Comparison of ENCODE assay signal across 8 cellular contexts in the genomic region with DNA sequence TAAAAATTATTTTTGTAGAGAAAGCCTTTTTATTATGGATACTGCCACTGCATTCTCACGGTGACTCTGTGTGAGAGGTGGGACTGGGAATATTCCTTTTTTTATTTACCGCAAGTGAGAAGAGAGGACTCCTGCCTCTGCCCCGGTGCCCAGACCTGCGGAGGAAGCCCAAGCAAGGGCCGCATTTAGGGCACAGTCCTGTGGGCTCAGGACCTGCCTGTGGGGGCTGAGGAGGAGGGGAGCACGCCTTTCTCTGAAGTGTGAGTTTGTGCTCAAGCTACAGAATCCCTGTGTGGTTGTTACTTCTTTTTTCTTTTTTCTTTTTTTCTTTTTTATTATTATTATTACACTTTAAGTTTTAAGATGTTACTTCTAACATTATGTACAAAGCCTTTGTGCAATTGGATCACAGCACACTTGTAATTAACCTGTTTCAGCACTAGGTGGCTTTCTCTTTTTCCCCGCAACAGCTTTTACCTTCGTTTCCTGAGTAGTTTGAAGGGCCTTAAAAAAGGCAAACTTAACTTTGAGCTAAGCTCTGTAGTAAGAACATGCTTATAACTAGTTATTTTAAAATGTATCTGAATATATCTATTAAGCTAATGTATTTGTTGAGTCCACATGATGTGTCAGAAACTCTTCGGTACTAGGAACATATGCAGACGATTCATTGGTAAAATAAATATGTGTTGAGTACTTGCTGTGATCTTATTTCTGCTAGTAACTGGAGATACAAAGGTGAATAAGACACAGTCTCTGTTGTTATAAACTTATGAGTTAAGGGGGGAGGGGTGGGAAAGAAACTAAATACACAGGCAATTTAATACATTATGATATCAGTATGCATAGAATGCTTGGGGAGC. TPM values are rescaled to one million over a fixed set of nuclear protein-coding genes. Genes with fewer than 3 reads are reported as not detected.
DNase-seq lines count a peak whose midpoint lies in the region; ATAC-seq and TF ChIP-seq lines count a peak whose summit lies in the region.

No MANE protein-coding gene starts in this region.

- peaks cover 8% of the 10 kb centered on the region for H3K27me3 Mint-ChIP-seq in activated CD4-positive, alpha-beta T cell treated with anti-CD3 and anti-CD28 coated beads for 36 hours

- H3K4me3 ChIP-seq in SK-N-SH (ENCODE audit: low read depth in 2 of 2, low read length in 1 of 2): no peak overlapping the region
- H3K4me3 ChIP-seq in fibroblast of villous mesenchyme (ENCODE audit: low read depth, low read length): no peak overlapping the region
- no peak overlapping the region for H3K4me3 ChIP-seq in spleen

- no peak for DNase-seq in activated CD4-positive, alpha-beta T cell treated with anti-CD3 and anti-CD28 coated beads for 36 hours
- DNase-seq in activated CD4-positive, alpha-beta T cell treated with anti-CD3 and anti-CD28 coated beads for 48 hours: no peak
- DNase-seq in SK-N-SH (peak; percentile 46), fibroblast of villous mesenchyme (ENCODE audit: low read depth) (peak; percentile 64), spleen (no peak), OCI-M2 (lab: John Stamatoyannopoulos, UW; ENCODE audit: unreplicated experiment) (no peak)

- H3K4me1 ChIP-seq in SK-N-SH (ENCODE audit: control insufficient read depth in 1 of 2, insufficient read depth in 2 of 2, low read depth in 1 of 2, low read length in 1 of 2): peaks cover 16 to 62% of the 10 kb centered on the region in 2 experiments
- peaks cover 0 to 61% (median 18%) of the 10 kb centered on the region in 6 donors for H3K4me1 ChIP-seq in spleen

- no peaks in the 10 kb centered on the region for H3K27me3 ChIP-seq in SK-N-SH (ENCODE audit: insufficient read depth)
- no peaks in the 10 kb centered on the region for H3K27me3 ChIP-seq in spleen (replicated peaks in 1 of 7)

- 72% methylated on average over 10 of the region's 10 CpGs for WGBS in SK-N-SH (ENCODE audit: low lambda C conversion rate)
- WGBS in spleen, 5 donors: 54 to 60% (median 59%) methylated on average over 10 of the region's 10 CpGs

- H3F3A ChIP-seq in SK-N-SH (replicated peaks; ENCODE audit: insufficient read depth): peaks cover 8% of the 10 kb centered on the region

- H3K27ac Mint-ChIP-seq in activated CD4-positive, alpha-beta T cell treated with anti-CD3 and anti-CD28 coated beads for 36 hours: no peak overlapping the region

- intact Hi-C loops in activated CD4-positive, alpha-beta T cell treated with anti-CD3 and anti-CD28 coated beads for 36 hours (cut with DNase I, micrococcal nuclease): loop anchor here (1.0 kb wide), 2 partner anchors 90 to 111 kb away; no protein-coding TSS in a partner anchor
- intact Hi-C loops in spleen (cut with DNase I; ENCODE audit: low total_unique reads): no loop called here

- TF ChIP-seq POLR2A in spleen (IDR thresholded peaks at IDR 0.05): no peak

- no peak overlapping the region for H3K4me2 ChIP-seq in SK-N-SH

- TF ChIP-seq EP300 in SK-N-SH (IDR thresholded peaks at IDR 0.05; ENCODE audit: borderline replicate concordance in 1 of 2, low read depth in 1 of 2, low read length in 1 of 2): no peak

- TF ChIP-seq RAD21 in SK-N-SH (IDR thresholded peaks at IDR 0.05; ENCODE audit: low read length): peak; percentile 57

- H3K36me3 Mint-ChIP-seq in activated CD4-positive, alpha-beta T cell treated with anti-CD3 and anti-CD28 coated beads for 36 hours (ENCODE audit: low read depth): no peaks in the 10 kb centered on the region

- no peaks in the 10 kb centered on the region for H3K4me1 Mint-ChIP-seq in activated CD4-positive, alpha-beta T cell treated with anti-CD3 and anti-CD28 coated beads for 36 hours

- peaks cover 6% of the 10 kb centered on the region; the same call in 1 of the 2 replicates for H4K20me1 ChIP-seq in SK-N-SH (ENCODE audit: insufficient read depth)

- no peaks in the 10 kb centered on the region for H3K9me3 ChIP-seq in SK-N-SH
- H3K9me3 ChIP-seq in spleen: no peaks in the 10 kb centered on the region

- H2AFZ ChIP-seq in SK-N-SH (ENCODE audit: low read depth): no peak overlapping the region

- H3K36me3 ChIP-seq in SK-N-SH (replicated peaks in 1 of 2; ENCODE audit: control insufficient read depth in 1 of 2, insufficient read depth in 2 of 2, low read length in 1 of 2) (no peaks in the 10 kb centered on the region), spleen (no peaks in the 10 kb centered on the region)

- H3K9ac ChIP-seq in SK-N-SH: no peak overlapping the region

- no peaks in the 10 kb centered on the region for H3K9me3 Mint-ChIP-seq in activated CD4-positive, alpha-beta T cell treated with anti-CD3 and anti-CD28 coated beads for 36 hours (ENCODE audit: low read depth)

- no peak overlapping the region for H3K4me3 Mint-ChIP-seq in activated CD4-positive, alpha-beta T cell treated with anti-CD3 and anti-CD28 coated beads for 36 hours

- peak; percentile 42 for ATAC-seq in activated CD4-positive, alpha-beta T cell treated with anti-CD3 and anti-CD28 coated beads for 36 hours
- ATAC-seq in HG02870 (IDR thresholded peaks at IDR 0.05; ENCODE audit: unreplicated experiment) (peak; percentile 84), HG03196 (IDR thresholded peaks at IDR 0.05; ENCODE audit: unreplicated experiment) (no peak)

- no peaks in the 10 kb centered on the region for H3K9me2 ChIP-seq in SK-N-SH

- POLR2A ChIA-PET in activated CD4-positive, alpha-beta T cell treated with anti-CD3 and anti-CD28 coated beads for 36 hours (lab: Charles Lee): no interaction called here
- POLR2A ChIA-PET in SK-N-SH (lab: Yijun Ruan, JAX): no interaction called here

- CTCF ChIA-PET in activated CD4-positive, alpha-beta T cell treated with anti-CD3 and anti-CD28 coated beads for 36 hours (lab: Charles Lee): interaction anchor here (0.6 to 2.5 kb wide), 17 partner anchors 8 to 1639 kb away, joined by 3 to 13 read pairs (median 3); no protein-coding TSS in a partner anchor
- CTCF ChIA-PET in SK-N-SH (lab: Yijun Ruan, JAX): interaction anchor here (0.7 to 4.8 kb wide), 23 partner anchors 8 to 169 kb away, joined by 3 to 27 read pairs (median 3); a partner anchor contains a TSS

- TF ChIP-seq CTCF in SK-N-SH (IDR thresholded peaks at IDR 0.05) (peak; percentile 71), fibroblast of villous mesenchyme (IDR thresholded peaks at IDR 0.05; ENCODE audit: insufficient read depth, low read depth, low read length) (peak; percentile 66), spleen (IDR thresholded peaks at IDR 0.05 in 8 of 11, conservative IDR thresholded peaks at IDR 0.05 in 3 of 11) (peak in 9 of 11 experiments; percentile 8 to 68 (median 56))

- peaks cover 99% of the 10 kb centered on the region for H3K79me2 ChIP-seq in SK-N-SH (ENCODE audit: insufficient read depth)

- H3K27ac ChIP-seq in SK-N-SH (ENCODE audit: low read depth in 2 of 2, low read length in 1 of 2) (peak overlapping the region in 1 of 2 experiments; percentile 19; a peak in 2 of 4 replicates), spleen (no peak overlapping the region)

TF ChIP-seq in SK-N-SH, 30 proteins besides CTCF, POLR2A, EP300 and RAD21:
- TF ChIP-seq MXI1 (IDR thresholded peaks at IDR 0.05; ENCODE audit: low read depth, low read length) (no peak), SMC3 (IDR thresholded peaks at IDR 0.05; ENCODE audit: low read depth, low read length) (peak; percentile 45)

RNA-seq across cellular contexts. Expression of a gene that starts 18.3 kb away (rescaled TPM):
- total RNA-seq in activated CD4-positive, alpha-beta T cell treated with anti-CD3 and anti-CD28 coated beads for 36 hours: 1 to 10 TPM; 1.8 to 2.3 TPM
- polyA plus RNA-seq in SK-N-SH (2012; rRNA removed) (10.7 and 11.7 TPM in 2 replicates), spleen (1 to 10 TPM; 1.4 to 4.8 (median 1.6) TPM)
- polyA plus RNA-seq in SK-N-SH (2012; cell fraction: cytosol; rRNA removed): 8.5 and 11.1 TPM in 2 replicates
- polyA plus RNA-seq in SK-N-SH (2012; cell fraction: nucleus; rRNA removed): 8.1 and 12.3 TPM in 2 replicates
- total RNA-seq in fibroblast of villous mesenchyme (25.9 and 27.7 TPM in 2 replicates), spleen (10 to 100 TPM; 24.8 to 43.9 (median 32.3) TPM)

Comparison
In these comparisons a context has a peak if more than half of its experiments do, and no peak if none do; other contexts are left out.
1. DNase-seq: peak in SK-N-SH (single experiment) and fibroblast of villous mesenchyme (single experiment); none in activated CD4-positive, alpha-beta T cell treated with anti-CD3 and anti-CD28 coated beads for 36 hours (single experiment), activated CD4-positive, alpha-beta T cell treated with anti-CD3 and anti-CD28 coated beads for 48 hours (single experiment), spleen (single experiment) and OCI-M2 (single experiment).
2. Peak in every context shown above with its lines, with median percentiles within 50 percentile points of each other: CTCF ChIP-seq.